ENCODE assay signal across 16 cellular contexts in genomic region chr1:231693361-231694080, GRCh38.
DNase-seq lines count a peak whose midpoint lies in the region; ATAC-seq lines count a peak whose summit lies in the region.
"Had no signal": no experiment of that assay in that cellular context is flagged by ENCODE, and none has a peak within 500 bp of the region (broad histone marks: within the 10 kb centered on the region; RNA-seq: fewer than 3 reads in every experiment).

No MANE protein-coding gene starts in this region.

- H3K4me3 ChIP-seq in aorta (ENCODE audit: low read length in 2 of 2), result no peak overlapping the region
- H3K4me3 ChIP-seq: GM23338 had no signal

- no peaks in the 10 kb centered on the region for H3K4me1 ChIP-seq in aorta (ENCODE audit: control insufficient read depth in 1 of 2, insufficient read depth in 2 of 2, low read length in 2 of 2)

- peak; percentile 70 for DNase-seq in Right ventricle myocardium inferior (ENCODE audit: missing footprints)
- DNase-seq in cardiac septum (ENCODE audit: low spot score), result no peak
- peak; percentile 61 for DNase-seq in NCI-H524 treated with DMSO at 0.1 percent for 48 hours (lab: John Stamatoyannopoulos, UW)
- DNase-seq in left kidney (ENCODE audit: low read depth, low spot score), result peak; percentile 40
- no peak for DNase-seq in aorta
- DNase-seq in UCSD-AML1 (lab: John Stamatoyannopoulos, UW; ENCODE audit: unreplicated experiment), result no peak
- DNase-seq in GOT3 (lab: John Stamatoyannopoulos, UW), result no peak
- DNase-seq: activated B cell treated with CpG ODN at 0.5 μM for 24 hours; activated CD4-positive, alpha-beta memory T cell treated with anti-CD3 and anti-CD28 coated beads for 36 hours; activated effector memory CD4-positive, alpha-beta T cell treated with anti-CD3 and anti-CD28 coated beads, Interleukin-2, amount 50 U/mL, for 16 hours; activated T-cell treated with anti-CD3 and anti-CD28 coated beads for 4 hours; brain microvascular endothelial cell; natural killer cell; T-helper 9 cell had no signal

- no peaks in the 10 kb centered on the region for H3K9me3 ChIP-seq in aorta (ENCODE audit: control insufficient read depth, low read length)

- WGBS in aorta, 2 donors, result 92 to 93% methylated on average over 18 of the region's 18 CpGs

- H3K27ac ChIP-seq in aorta (ENCODE audit: low read depth in 1 of 2, low read length in 2 of 2), result no peak overlapping the region
- H3K27ac ChIP-seq: brain microvascular endothelial cell had no signal

- H3K27me3 ChIP-seq in aorta (ENCODE audit: control insufficient read depth in 1 of 2, insufficient read depth in 2 of 2, low read length in 1 of 2), result no peaks in the 10 kb centered on the region
- H3K27me3 ChIP-seq: brain microvascular endothelial cell had no signal

- intact Hi-C loops in Right ventricle myocardium inferior (cut with DNase I), result no loop called here
- intact Hi-C loops in cardiac septum (cut with DNase I), result no loop called here
- intact Hi-C loops in aorta (cut with DNase I), result no loop called here

- no peaks in the 10 kb centered on the region for H3K36me3 ChIP-seq in aorta (ENCODE audit: control insufficient read depth in 1 of 2, insufficient read depth in 2 of 2, low read length in 1 of 2)
- H3K36me3 ChIP-seq: brain microvascular endothelial cell had no signal

- ATAC-seq in Right ventricle myocardium inferior (peak; percentile 15), aorta (ENCODE audit: low FRiP score) (peak; percentile 15), HG03108 (IDR thresholded peaks at IDR 0.05; ENCODE audit: unreplicated experiment) (no peak)
- ATAC-seq: GM23338, natural killer cell had no signal

Comparison
In these comparisons a context has a peak if more than half of its experiments do, and no peak if none do; other contexts are left out.
1. DNase-seq: peak in Right ventricle myocardium inferior (single experiment), NCI-H524 treated with DMSO at 0.1 percent for 48 hours (single experiment) and left kidney (single experiment); none in cardiac septum (single experiment), aorta (0 of 2), UCSD-AML1 (single experiment) and GOT3 (single experiment).